In genomic region chr3:42612147-42612680, GRCh38 we compare ENCODE assay signal across 16 cellular contexts. TPM values are rescaled to one million over a fixed set of nuclear protein-coding genes. Genes with fewer than 3 reads are reported as not detected.
DNase-seq lines count a peak whose midpoint lies in the region; ATAC-seq, FAIRE-seq and TF ChIP-seq lines count a peak whose summit lies in the region.
"Had no signal": no experiment of that assay in that cellular context is flagged by ENCODE, and none has a peak within 500 bp of the region (broad histone marks: within the 10 kb centered on the region; RNA-seq: fewer than 3 reads in every experiment).

No MANE protein-coding gene starts in this region.

- no TSS peak for BruUV-seq in K562 (replicated peaks; lab: Mats Ljungman, UMichigan)

- H3K4me1 ChIP-seq in CD4-positive, CD25-positive, alpha-beta regulatory T cell (ENCODE audit: control insufficient read depth, insufficient read depth, low read length, poor library complexity, severe bottlenecking): peaks cover 27% of the 10 kb centered on the region
- H3K4me1 ChIP-seq in DOHH2 (ENCODE audit: control insufficient read depth, low read length) (peaks cover 48% of the 10 kb centered on the region), K562 (replicated peaks in 1 of 2; ENCODE audit: control insufficient read depth in 2 of 2, insufficient read depth in 2 of 2, low read length in 2 of 2) (peaks cover 0 to 6% of the 10 kb centered on the region in 2 experiments; a peak in 2 of 5 replicates), neutrophil (ENCODE audit: control insufficient read depth in 1 of 2, insufficient read depth in 1 of 2, low read depth in 1 of 2, low read length in 1 of 2) (peaks cover 21 to 25% of the 10 kb centered on the region in 2 experiments)
- H3K4me1 ChIP-seq: SJCRH30 had no signal

- H3K36me3 Mint-ChIP-seq in CD4-positive, CD25-positive, alpha-beta regulatory T cell: peaks cover 24% of the 10 kb centered on the region
- peaks cover 32% of the 10 kb centered on the region for H3K36me3 Mint-ChIP-seq in activated CD4-positive, alpha-beta T cell treated with anti-CD3 and anti-CD28 coated beads, Interleukin-2, amount 10 ng/mL, durations not matched to agents 7 days and 5 days (ENCODE audit: low read depth)

- no peak for TF ChIP-seq EP300 in K562 (IDR thresholded peaks at IDR 0.05; ENCODE audit: low read length)

- H3K9me2 ChIP-seq in DOHH2 (replicated peaks; ENCODE audit: control insufficient read depth, low read length): no peaks in the 10 kb centered on the region

- TF ChIP-seq CTCF in DOHH2 (IDR thresholded peaks at IDR 0.05; ENCODE audit: low read depth, low read length, poor library complexity, severe bottlenecking) (no peak), K562 (IDR thresholded peaks at IDR 0.05 in 2 of 3, conservative IDR thresholded peaks at IDR 0.05 in 1 of 3; ENCODE audit: insufficient read depth in 2 of 3, low read depth in 1 of 3, low read length in 3 of 3) (no peak), neutrophil (IDR thresholded peaks at IDR 0.05) (no peak)

- TF ChIP-seq POLR2A in K562 (conservative IDR thresholded peaks at IDR 0.05): no peak

- in situ Hi-C loops in K562 (cut with MboI): no loop called here

- peak overlapping the region; percentile 11 to 41 (median 22) for H3K4me3 Mint-ChIP-seq in CD4-positive, CD25-positive, alpha-beta regulatory T cell
- H3K4me3 Mint-ChIP-seq in activated CD4-positive, alpha-beta T cell treated with anti-CD3 and anti-CD28 coated beads, Interleukin-2, amount 10 ng/mL, durations not matched to agents 7 days and 5 days: no peak overlapping the region

- H3K9me3 ChIP-seq in CD4-positive, CD25-positive, alpha-beta regulatory T cell (ENCODE audit: control insufficient read depth in 2 of 2, low read length in 2 of 2): no peaks in the 10 kb centered on the region
- H3K9me3 ChIP-seq in DOHH2 (ENCODE audit: control insufficient read depth, insufficient read depth, low read length): no peaks in the 10 kb centered on the region
- H3K9me3 ChIP-seq in K562 (replicated peaks; ENCODE audit: control insufficient read depth, insufficient read depth, low read depth, low read length): no peaks in the 10 kb centered on the region
- H3K9me3 ChIP-seq in neutrophil: no peaks in the 10 kb centered on the region
- H3K9me3 ChIP-seq: BLaER1 treated with 17β-estradiol and CSF1 and Interleukin-3, amounts not matched to agents 10 nM and 100 nM; SJCRH30 had no signal

- peaks cover 99% of the 10 kb centered on the region for H3K79me2 ChIP-seq in DOHH2 (ENCODE audit: control insufficient read depth, low read length)
- peaks cover 98% of the 10 kb centered on the region for H3K79me2 ChIP-seq in K562 (ENCODE audit: control insufficient read depth, insufficient read depth, low read length)

- DNase-seq in CD4-positive, CD25-positive, alpha-beta regulatory T cell: peak in 2 of 3 donors; percentile 38 to 46
- no peak for DNase-seq in K562 (ENCODE audit: extremely low read depth in 1 of 4, low spot score in 3 of 4)
- DNase-seq in HuH-7.5 (ENCODE audit: low spot score): no peak
- no peak for DNase-seq in NCI-H510A (lab: John Stamatoyannopoulos, UW)
- no peak for DNase-seq in activated CD4-positive, alpha-beta T cell treated with anti-CD3 and anti-CD28 coated beads, Interleukin-2, amount 10 ng/mL, durations not matched to agents 7 days and 5 days
- DNase-seq: activated CD4-positive, alpha-beta T cell treated with anti-CD3 and anti-CD28 coated beads, Interleukin-2, amount 50 U/mL, for 4 hours; DMS79; NCI-H1436; NCI-H226; SJCRH30 had no signal

- peaks cover 18% of the 10 kb centered on the region for H3F3A ChIP-seq in DOHH2 (ENCODE audit: control insufficient read depth, insufficient read depth)

- WGBS in K562 (ENCODE audit: insufficient coverage, low coverage, missing lambda C conversion rate): 95% methylated on average over 1 of the region's 1 CpG

- H3K9ac ChIP-seq in K562 (ENCODE audit: insufficient read depth in 1 of 2, low read depth in 2 of 2, low read length in 2 of 2): no peak overlapping the region
- H3K9ac ChIP-seq: BLaER1 treated with 17β-estradiol and CSF1 and Interleukin-3, amounts not matched to agents 10 nM and 100 nM had no signal

- peaks cover 12% of the 10 kb centered on the region for H4K20me1 ChIP-seq in DOHH2 (ENCODE audit: control insufficient read depth, insufficient read depth, low read depth, low read length)
- H4K20me1 ChIP-seq in K562 (replicated peaks; ENCODE audit: control insufficient read depth, insufficient read depth, low read length): peaks cover 6% of the 10 kb centered on the region; the same call in 1 of the 2 replicates

- CTCF ChIA-PET in K562 (lab: Yijun Ruan, JAX; ENCODE audit: low intra/inter-chr PET ratio): interaction anchor here (0.7 kb wide), 1 partner anchor 1203 kb away, joined by 4 read pairs; no protein-coding TSS in a partner anchor
- CTCF ChIA-PET in activated CD4-positive, alpha-beta T cell treated with anti-CD3 and anti-CD28 coated beads, Interleukin-2, amount 10 ng/mL, durations not matched to agents 7 days and 5 days (lab: Charles Lee): interaction anchor here (0.8 to 1.7 kb wide), 2 partner anchors 26 to 30 kb away, joined by 3 to 4 read pairs; partner anchors contain the start of gene SEC22C

- no peak overlapping the region for H2AFZ ChIP-seq in K562 (ENCODE audit: low read depth, low read length)

- peak overlapping the region; percentile 86 for H3K27ac ChIP-seq in CD4-positive, CD25-positive, alpha-beta regulatory T cell (ENCODE audit: insufficient read depth, low read length, poor library complexity, severe bottlenecking)
- peak overlapping the region; percentile 31 for H3K27ac ChIP-seq in DOHH2 (ENCODE audit: low read depth, low read length)
- peak overlapping the region; percentile 26; the same call in 2 of the 3 replicates for H3K27ac ChIP-seq in K562 (ENCODE audit: extremely low read depth, low read depth, low read length)
- H3K27ac ChIP-seq in neutrophil: peak overlapping the region; percentile 15
- H3K27ac ChIP-seq: SJCRH30 had no signal

- H3K4me1 Mint-ChIP-seq in CD4-positive, CD25-positive, alpha-beta regulatory T cell: peaks cover 52 to 82% (median 70%) of the 10 kb centered on the region in 4 donors
- peaks cover 58% of the 10 kb centered on the region for H3K4me1 Mint-ChIP-seq in activated CD4-positive, alpha-beta T cell treated with anti-CD3 and anti-CD28 coated beads, Interleukin-2, amount 10 ng/mL, durations not matched to agents 7 days and 5 days

- H3K27ac Mint-ChIP-seq in CD4-positive, CD25-positive, alpha-beta regulatory T cell: peak overlapping the region; percentile 53 to 97 (median 90)
- H3K27ac Mint-ChIP-seq in activated CD4-positive, alpha-beta T cell treated with anti-CD3 and anti-CD28 coated beads, Interleukin-2, amount 10 ng/mL, durations not matched to agents 7 days and 5 days: no peak overlapping the region

- no peak for TF ChIP-seq RAD21 in K562 (CRISPR knock-in tag; conservative IDR thresholded peaks at IDR 0.05 in 1 of 2, IDR thresholded peaks at IDR 0.05 in 1 of 2)

- no peaks in the 10 kb centered on the region for H3K27me3 ChIP-seq in CD4-positive, CD25-positive, alpha-beta regulatory T cell (ENCODE audit: control insufficient read depth, insufficient read depth, low read length)
- H3K27me3 ChIP-seq in DOHH2 (ENCODE audit: control insufficient read depth, low read length): no peaks in the 10 kb centered on the region
- no peaks in the 10 kb centered on the region for H3K27me3 ChIP-seq in K562 (ENCODE audit: control insufficient read depth in 2 of 2, insufficient read depth in 2 of 2, low read length in 2 of 2)
- H3K27me3 ChIP-seq in neutrophil: no peaks in the 10 kb centered on the region
- H3K27me3 ChIP-seq: BLaER1 treated with 17β-estradiol and CSF1 and Interleukin-3, amounts not matched to agents 10 nM and 100 nM; SJCRH30 had no signal

- H3K4me2 ChIP-seq in DOHH2 (ENCODE audit: low read length): peak overlapping the region; percentile 46
- no peak overlapping the region for H3K4me2 ChIP-seq in K562 (ENCODE audit: insufficient read depth, low read length)

- H3K4me3 ChIP-seq in CD4-positive, CD25-positive, alpha-beta regulatory T cell (ENCODE audit: low read depth, low read length): peak overlapping the region; percentile 55
- H3K4me3 ChIP-seq in DOHH2 (ENCODE audit: low read length) (peak overlapping the region; percentile 3; the same call in 1 of the 2 replicates), K562 (no peak overlapping the region), neutrophil (ENCODE audit: low read depth in 1 of 2, low read length in 1 of 2) (no peak overlapping the region)
- H3K4me3 ChIP-seq: BLaER1 treated with 17β-estradiol and CSF1 and Interleukin-3, amounts not matched to agents 10 nM and 100 nM; SJCRH30 had no signal

- POLR2A ChIA-PET in K562 (lab: Yijun Ruan, JAX): interaction anchor here (1.2 to 2.2 kb wide), 4 partner anchors 10 to 22 kb away, joined by 3 to 10 read pairs (median 6); partner anchors contain the start of genes NKTR and SS18L2
- POLR2A ChIA-PET in activated CD4-positive, alpha-beta T cell treated with anti-CD3 and anti-CD28 coated beads, Interleukin-2, amount 10 ng/mL, durations not matched to agents 7 days and 5 days (lab: Charles Lee): no interaction called here

- intact Hi-C loops in K562 (cut with micrococcal nuclease): no loop called here

- no peaks in the 10 kb centered on the region for H3K27me3 Mint-ChIP-seq in CD4-positive, CD25-positive, alpha-beta regulatory T cell
- H3K27me3 Mint-ChIP-seq in activated CD4-positive, alpha-beta T cell treated with anti-CD3 and anti-CD28 coated beads, Interleukin-2, amount 10 ng/mL, durations not matched to agents 7 days and 5 days: no peaks in the 10 kb centered on the region
- H3K27me3 Mint-ChIP-seq: activated T-helper 17 cell treated with anti-CD3 and anti-CD28 coated beads, Interleukin-2, amount 50 U/mL, for 72 hours had no signal

- H3K9me1 ChIP-seq in K562 (ENCODE audit: control insufficient read depth, insufficient read depth, low read length): no peaks in the 10 kb centered on the region

- peak in 1 of 2 donors; percentile 31 for ATAC-seq in CD4-positive, CD25-positive, alpha-beta regulatory T cell (ENCODE audit: low read depth in 2 of 2)
- ATAC-seq in K562: no peak
- no peak for ATAC-seq in GM21526 (IDR thresholded peaks at IDR 0.05; ENCODE audit: low FRiP score, unreplicated experiment)
- ATAC-seq: activated T-helper 17 cell treated with anti-CD3 and anti-CD28 coated beads, Interleukin-2, amount 50 U/mL, for 72 hours had no signal

- no peaks in the 10 kb centered on the region for H3K9me3 Mint-ChIP-seq in CD4-positive, CD25-positive, alpha-beta regulatory T cell
- no peaks in the 10 kb centered on the region for H3K9me3 Mint-ChIP-seq in activated CD4-positive, alpha-beta T cell treated with anti-CD3 and anti-CD28 coated beads, Interleukin-2, amount 10 ng/mL, durations not matched to agents 7 days and 5 days
- H3K9me3 Mint-ChIP-seq: activated T-helper 17 cell treated with anti-CD3 and anti-CD28 coated beads, Interleukin-2, amount 50 U/mL, for 72 hours had no signal

- no peak for FAIRE-seq in K562 (lab: Jason Lieb, UNC)
- FAIRE-seq: astrocyte had no signal

- H3K36me3 ChIP-seq in CD4-positive, CD25-positive, alpha-beta regulatory T cell (ENCODE audit: control insufficient read depth, insufficient read depth, low read length): peaks cover 16% of the 10 kb centered on the region
- H3K36me3 ChIP-seq in DOHH2 (ENCODE audit: control insufficient read depth, low read length) (peaks cover 72% of the 10 kb centered on the region), K562 (ENCODE audit: control insufficient read depth, insufficient read depth, low read length) (peaks cover 86% of the 10 kb centered on the region), neutrophil (peaks cover 19% of the 10 kb centered on the region)

RNA-seq across cellular contexts. Expression of gene NKTR, which starts 11.7 kb away (rescaled TPM):
- 291 TPM for total RNA-seq in CD4-positive, CD25-positive, alpha-beta regulatory T cell
- polyA plus RNA-seq in CD4-positive, CD25-positive, alpha-beta regulatory T cell: 10 to 100 TPM in 3 of 4 donors, 1 to 10 TPM in 1; 9.7 to 17.1 (median 10.9) TPM
- total RNA-seq in K562 (2011; cell fraction: chromatin; rRNA removed; ENCODE audit: low replicate concordance): 253 and 1,006 TPM in 2 replicates
- 104 and 168 TPM in 2 replicates for total RNA-seq in K562 (2011; cell fraction: nucleolus; rRNA removed)
- 377 and 604 TPM in 2 replicates for total RNA-seq in K562 (2011; cell fraction: nucleoplasm; rRNA removed)
- total RNA-seq in K562 (2014; rRNA removed): 48.0 and 51.5 TPM in 2 replicates
- total RNA-seq in K562 (2014; rRNA removed; fragmentation: Illumina TruSeq; extraction: Trizol): 117 and 120 TPM in 2 replicates
- total RNA-seq in K562 (2015; rRNA removed; fragmentation: Illumina TruSeq; extraction: Trizol): 94.1 and 104 TPM in 2 replicates
- total RNA-seq in K562 (2021): 67.4 and 70.3 TPM in 2 replicates
- 123 and 130 TPM in 2 replicates for polyA plus RNA-seq in K562 (2011; rRNA removed)
- 9.2 and 26.9 TPM in 2 replicates for polyA plus RNA-seq in K562 (2011; cell fraction: cytosol; rRNA removed)
- 284 and 370 TPM in 2 replicates for polyA plus RNA-seq in K562 (2011; cell fraction: nucleus; rRNA removed)
- polyA plus RNA-seq in K562 (2012): 39.4 and 56.1 TPM in 2 replicates
- 76.5 and 95.7 TPM in 2 replicates for polyA plus RNA-seq in K562 (2014; fragmentation: Illumina TruSeq; extraction: Trizol)
- 10 to 100 TPM; 19.7 to 30.2 TPM for polyA plus RNA-seq in K562 (2014; fragmentation: Nextera tagmentation; extraction: Ambion mirVana)
- 84.5 and 92.6 TPM in 2 replicates for polyA plus RNA-seq in K562 (2014; rRNA removed)
- 140 and 209 TPM in 2 replicates for polyA minus RNA-seq in K562 (2011; rRNA and poly(A)+ RNA removed)
- 19.9 and 20.4 TPM in 2 replicates for polyA minus RNA-seq in K562 (2011; cell fraction: cytosol; rRNA and poly(A)+ RNA removed)
- polyA minus RNA-seq in K562 (2011; cell fraction: nucleus; rRNA and poly(A)+ RNA removed): 246 and 455 TPM in 2 replicates
- total RNA-seq in activated CD4-positive, alpha-beta T cell treated with anti-CD3 and anti-CD28 coated beads, Interleukin-2, amount 10 ng/mL, durations not matched to agents 7 days and 5 days: 100 to 1,000 TPM in 1 of 2 experiments, 10 to 100 TPM in 1; 96.4 to 106 TPM

RNA-seq across cellular contexts. Expression of gene SS18L2, which starts 21.6 kb away (rescaled TPM):
- 52.7 TPM for total RNA-seq in CD4-positive, CD25-positive, alpha-beta regulatory T cell
- 100 to 1,000 TPM; 129 to 153 (median 142) TPM for polyA plus RNA-seq in CD4-positive, CD25-positive, alpha-beta regulatory T cell
- total RNA-seq in K562 (2011; cell fraction: chromatin; rRNA removed; ENCODE audit: low replicate concordance): 28.8 and 30.7 TPM in 2 replicates
- total RNA-seq in K562 (2011; cell fraction: nucleolus; rRNA removed): 24.3 and 25.5 TPM in 2 replicates
- total RNA-seq in K562 (2011; cell fraction: nucleoplasm; rRNA removed): 32.2 and 45.8 TPM in 2 replicates
- total RNA-seq in K562 (2014; rRNA removed) (51.4 and 75.9 TPM in 2 replicates), K562 (2014; rRNA removed; fragmentation: Illumina TruSeq; extraction: Trizol) (70.0 and 77.2 TPM in 2 replicates), K562 (2015; rRNA removed; fragmentation: Illumina TruSeq; extraction: Trizol) (65.6 and 78.0 TPM in 2 replicates), K562 (2021) (68.6 and 77.8 TPM in 2 replicates)
- polyA plus RNA-seq in K562 (2011; rRNA removed) (117 and 144 TPM in 2 replicates), K562 (2014; fragmentation: Illumina TruSeq; extraction: Trizol) (72.2 and 78.0 TPM in 2 replicates), K562 (2014; fragmentation: Nextera tagmentation; extraction: Ambion mirVana) (100 to 1,000 TPM; 275 to 324 TPM), K562 (2014; rRNA removed) (99.2 and 99.4 TPM in 2 replicates)
- 31.8 and 55.1 TPM in 2 replicates for polyA plus RNA-seq in K562 (2011; cell fraction: cytosol; rRNA removed)
- polyA plus RNA-seq in K562 (2011; cell fraction: nucleus; rRNA removed): 36.1 and 57.1 TPM in 2 replicates
- polyA plus RNA-seq in K562 (2012): 73.8 and 106 TPM in 2 replicates
- 31.2 and 35.5 TPM in 2 replicates for polyA minus RNA-seq in K562 (2011; rRNA and poly(A)+ RNA removed)
- 8.1 and 16.6 TPM in 2 replicates for polyA minus RNA-seq in K562 (2011; cell fraction: cytosol; rRNA and poly(A)+ RNA removed)
- 12.7 and 17.9 TPM in 2 replicates for polyA minus RNA-seq in K562 (2011; cell fraction: nucleus; rRNA and poly(A)+ RNA removed)
- total RNA-seq in activated CD4-positive, alpha-beta T cell treated with anti-CD3 and anti-CD28 coated beads, Interleukin-2, amount 10 ng/mL, durations not matched to agents 7 days and 5 days: 10 to 100 TPM; 48.9 to 63.6 TPM

RNA-seq across cellular contexts. Expression of gene SEC22C, which starts 30.4 kb away (rescaled TPM):
- total RNA-seq in CD4-positive, CD25-positive, alpha-beta regulatory T cell: 72.0 TPM
- polyA plus RNA-seq in CD4-positive, CD25-positive, alpha-beta regulatory T cell: 10 to 100 TPM; 40.9 to 53.9 (median 51.4) TPM
- total RNA-seq in K562 (2011; cell fraction: chromatin; rRNA removed; ENCODE audit: low replicate concordance): 34.9 and 62.9 TPM in 2 replicates
- 32.7 and 35.5 TPM in 2 replicates for total RNA-seq in K562 (2011; cell fraction: nucleolus; rRNA removed)
- total RNA-seq in K562 (2011; cell fraction: nucleoplasm; rRNA removed): 48.1 and 67.3 TPM in 2 replicates
- total RNA-seq in K562 (2014; rRNA removed) (44.8 and 49.8 TPM in 2 replicates), K562 (2014; rRNA removed; fragmentation: Illumina TruSeq; extraction: Trizol) (62.4 and 63.6 TPM in 2 replicates), K562 (2015; rRNA removed; fragmentation: Illumina TruSeq; extraction: Trizol) (68.4 and 68.7 TPM in 2 replicates), K562 (2021) (50.7 and 50.8 TPM in 2 replicates)
- polyA plus RNA-seq in K562 (2011; rRNA removed) (60.5 and 64.5 TPM in 2 replicates), K562 (2014; fragmentation: Illumina TruSeq; extraction: Trizol) (58.5 and 59.8 TPM in 2 replicates), K562 (2014; fragmentation: Nextera tagmentation; extraction: Ambion mirVana) (10 to 100 TPM; 35.6 to 41.3 TPM), K562 (2014; rRNA removed) (45.9 and 54.5 TPM in 2 replicates)
- polyA plus RNA-seq in K562 (2011; cell fraction: cytosol; rRNA removed): 31.6 and 53.4 TPM in 2 replicates
- 36.9 and 47.6 TPM in 2 replicates for polyA plus RNA-seq in K562 (2011; cell fraction: nucleus; rRNA removed)
- 55.2 and 56.3 TPM in 2 replicates for polyA plus RNA-seq in K562 (2012)
- 40.6 and 42.7 TPM in 2 replicates for polyA minus RNA-seq in K562 (2011; rRNA and poly(A)+ RNA removed)
- polyA minus RNA-seq in K562 (2011; cell fraction: cytosol; rRNA and poly(A)+ RNA removed): 17.8 and 22.0 TPM in 2 replicates
- 15.6 and 16.9 TPM in 2 replicates for polyA minus RNA-seq in K562 (2011; cell fraction: nucleus; rRNA and poly(A)+ RNA removed)
- total RNA-seq in activated CD4-positive, alpha-beta T cell treated with anti-CD3 and anti-CD28 coated beads, Interleukin-2, amount 10 ng/mL, durations not matched to agents 7 days and 5 days: 10 to 100 TPM; 56.0 to 58.9 TPM

RNA-seq across cellular contexts. Expression of gene ZBTB47, which starts 41.3 kb away (rescaled TPM):
- 0.49 TPM for total RNA-seq in CD4-positive, CD25-positive, alpha-beta regulatory T cell
- not detected for polyA plus RNA-seq in CD4-positive, CD25-positive, alpha-beta regulatory T cell
- 2.9 and 11.3 TPM in 2 replicates for total RNA-seq in K562 (2011; cell fraction: chromatin; rRNA removed; ENCODE audit: low replicate concordance)
- 7.5 and 7.8 TPM in 2 replicates for total RNA-seq in K562 (2011; cell fraction: nucleolus; rRNA removed)
- total RNA-seq in K562 (2011; cell fraction: nucleoplasm; rRNA removed): 5.3 and 5.7 TPM in 2 replicates
- total RNA-seq in K562 (2014; rRNA removed): 3.4 and 5.0 TPM in 2 replicates
- total RNA-seq in K562 (2014; rRNA removed; fragmentation: Illumina TruSeq; extraction: Trizol): 0.45 and 0.58 TPM in 2 replicates
- 1.8 and 1.9 TPM in 2 replicates for total RNA-seq in K562 (2015; rRNA removed; fragmentation: Illumina TruSeq; extraction: Trizol)
- 2.9 and 4.6 TPM in 2 replicates for total RNA-seq in K562 (2021)
- 1.7 and 2.2 TPM in 2 replicates for polyA plus RNA-seq in K562 (2011; rRNA removed)
- polyA plus RNA-seq in K562 (2011; cell fraction: cytosol; rRNA removed): 1.8 and 3.3 TPM in 2 replicates
- polyA plus RNA-seq in K562 (2011; cell fraction: nucleus; rRNA removed): 4.4 and 8.8 TPM in 2 replicates
- polyA plus RNA-seq in K562 (2012): 1.8 and 2.8 TPM in 2 replicates
- polyA plus RNA-seq in K562 (2014; fragmentation: Illumina TruSeq; extraction: Trizol): 1.6 and 2.3 TPM in 2 replicates
- polyA plus RNA-seq in K562 (2014; fragmentation: Nextera tagmentation; extraction: Ambion mirVana): under 1 TPM in 1 of 2 experiments, not detected in 1; 0.11 TPM
- polyA plus RNA-seq in K562 (2014; rRNA removed): 2.7 and 2.9 TPM in 2 replicates
- 1.8 and 2.8 TPM in 2 replicates for polyA minus RNA-seq in K562 (2011; rRNA and poly(A)+ RNA removed)
- 2.0 and 2.1 TPM in 2 replicates for polyA minus RNA-seq in K562 (2011; cell fraction: cytosol; rRNA and poly(A)+ RNA removed)
- polyA minus RNA-seq in K562 (2011; cell fraction: nucleus; rRNA and poly(A)+ RNA removed): 5.9 and 7.1 TPM in 2 replicates
- under 1 TPM; 0.21 to 0.22 TPM for total RNA-seq in activated CD4-positive, alpha-beta T cell treated with anti-CD3 and anti-CD28 coated beads, Interleukin-2, amount 10 ng/mL, durations not matched to agents 7 days and 5 days

Comparison
In these comparisons a context has a peak if more than half of its experiments do, and no peak if none do; other contexts are left out.
1. DNase-seq: peak in CD4-positive, CD25-positive, alpha-beta regulatory T cell (2 of 3); none in K562 (0 of 4), HuH-7.5 (single experiment), NCI-H510A (single experiment) and activated CD4-positive, alpha-beta T cell treated with anti-CD3 and anti-CD28 coated beads, Interleukin-2, amount 10 ng/mL, durations not matched to agents 7 days and 5 days (single experiment).
2. H3K27ac ChIP-seq: peak in every context shown above with its lines; median percentile 86 in CD4-positive, CD25-positive, alpha-beta regulatory T cell; 31 in DOHH2; 26 in K562; 15 in neutrophil.
3. H3K4me3 ChIP-seq: peak in CD4-positive, CD25-positive, alpha-beta regulatory T cell (single experiment) and DOHH2 (single experiment); none in K562 (single experiment) and neutrophil (0 of 2).